Comparison of ENCODE assay signal across 19 cellular contexts in the genomic region with DNA sequence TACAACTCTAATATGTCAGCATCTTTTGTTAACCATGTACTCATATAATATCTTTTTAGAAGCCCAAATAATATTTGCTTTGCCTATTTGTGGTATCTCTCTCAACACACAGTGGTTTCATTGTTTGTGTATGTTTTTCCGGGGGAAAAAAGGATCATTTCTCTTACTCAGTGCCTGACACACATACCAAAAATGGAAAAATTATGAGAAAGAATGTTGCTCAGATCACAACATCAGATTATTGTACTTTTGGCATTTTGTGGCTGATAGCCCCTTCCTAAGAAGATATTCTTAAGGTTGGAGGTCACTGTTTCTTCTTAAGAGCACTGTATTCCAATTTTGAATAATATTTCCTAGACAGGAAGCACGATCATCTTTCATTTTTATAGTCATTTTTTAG.
DNase-seq lines count a peak whose midpoint lies in the region; ATAC-seq, FAIRE-seq and TF ChIP-seq lines count a peak whose summit lies in the region.
"Had no signal": no experiment of that assay in that cellular context is flagged by ENCODE, and none has a peak within 500 bp of the region (broad histone marks: within the 10 kb centered on the region; RNA-seq: fewer than 3 reads in every experiment).

No MANE protein-coding gene starts in this region.

- H3K27ac ChIP-seq in PC-9 (peak overlapping the region; percentile 92), endothelial cell of umbilical vein (ENCODE audit: insufficient read depth, low read depth, low read length) (peak overlapping the region; percentile 69), psoas muscle (peak overlapping the region; percentile 83)
- H3K27ac ChIP-seq: HL-60, neutrophil had no signal

- ATAC-seq in psoas muscle = no peak
- ATAC-seq in WTC11 = no peak
- no peak for ATAC-seq in HG03196 (IDR thresholded peaks at IDR 0.05; ENCODE audit: unreplicated experiment)
- ATAC-seq: activated CD4-positive, CD25-positive, alpha-beta regulatory T cell treated with anti-CD3 and anti-CD28 coated beads, Interleukin-2, amount 50 U/mL, for 24 hours; left colon; stimulated activated naive B cell treated with anti-CD40 and anti-IgM and Interleukin-4, amounts not matched to agents 10 μg/mL and 1 μg/mL and 100 μg/mL, for 72 hours had no signal

- peak overlapping the region; percentile 64 for H3K4me2 ChIP-seq in PC-9
- H3K4me2 ChIP-seq in endothelial cell of umbilical vein (ENCODE audit: insufficient read depth, low read length) = peak overlapping the region; percentile 44

- peak overlapping the region; percentile 18; the same call in 1 of the 2 replicates for H3K4me3 ChIP-seq in PC-9
- peak overlapping the region in 1 of 3 experiments; percentile 1 for H3K4me3 ChIP-seq in endothelial cell of umbilical vein (replicated peaks in 1 of 3; ENCODE audit: insufficient read depth in 1 of 3, low read depth in 1 of 3, low read length in 3 of 3)
- no peak overlapping the region for H3K4me3 ChIP-seq in psoas muscle

- peaks cover 56% of the 10 kb centered on the region for H3F3A ChIP-seq in PC-9 (ENCODE audit: insufficient read depth, low read depth)

- WGBS in psoas muscle, 3 donors = 54 to 75% (median 63%) methylated on average over 2 of the region's 2 CpGs

- TF ChIP-seq CTCF in PC-9 (conservative IDR thresholded peaks at IDR 0.05) = no peak
- no peak for TF ChIP-seq CTCF in endothelial cell of umbilical vein (IDR thresholded peaks at IDR 0.05; ENCODE audit: extremely low read depth in 1 of 2, insufficient read depth in 1 of 2, low read depth in 1 of 2, low read length in 2 of 2)
- TF ChIP-seq CTCF in psoas muscle (IDR thresholded peaks at IDR 0.05) = no peak
- no peak for TF ChIP-seq CTCF in WTC11 (IDR thresholded peaks at IDR 0.05)

- TF ChIP-seq POLR2A in endothelial cell of umbilical vein (IDR thresholded peaks at IDR 0.05; ENCODE audit: low read depth, low read length) = peak; percentile 66

- no peaks in the 10 kb centered on the region for H3K36me3 Mint-ChIP-seq in WTC11

- H3K27me3 Mint-ChIP-seq in WTC11 (ENCODE audit: low read depth) = no peaks in the 10 kb centered on the region
- H3K27me3 Mint-ChIP-seq: stimulated activated naive B cell treated with anti-CD40 and anti-IgM and Interleukin-4, amounts not matched to agents 10 μg/mL and 1 μg/mL and 100 μg/mL, for 72 hours had no signal

- H4K20me1 ChIP-seq in PC-9 (ENCODE audit: insufficient read depth) (no peaks in the 10 kb centered on the region), endothelial cell of umbilical vein (replicated peaks; ENCODE audit: control insufficient read depth, extremely low read depth, insufficient read depth, low read length) (no peaks in the 10 kb centered on the region)

- no peaks in the 10 kb centered on the region for H3K9me1 ChIP-seq in endothelial cell of umbilical vein (replicated peaks; ENCODE audit: control insufficient read depth, extremely low read depth, insufficient read depth, low read length)

- peaks cover 13% of the 10 kb centered on the region for H3K9me3 Mint-ChIP-seq in WTC11
- H3K9me3 Mint-ChIP-seq: CD8-positive, alpha-beta memory T cell had no signal

- H2AFZ ChIP-seq in PC-9 = 0 out of 2 replicates have a peak overlapping the region, but pooled peaks have one; percentile 62
- no peak overlapping the region for H2AFZ ChIP-seq in endothelial cell of umbilical vein (ENCODE audit: low read depth, low read length)

- no peaks in the 10 kb centered on the region for H3K9me2 ChIP-seq in PC-9 (ENCODE audit: insufficient read depth)

- no peaks in the 10 kb centered on the region; the same call in 1 of the 2 replicates for H3K36me3 ChIP-seq in PC-9 (ENCODE audit: low read depth)
- H3K36me3 ChIP-seq in endothelial cell of umbilical vein (ENCODE audit: control insufficient read depth in 2 of 2, extremely low read depth in 1 of 2, insufficient read depth in 2 of 2, low read length in 2 of 2) = peaks cover 0 to 3% of the 10 kb centered on the region in 2 experiments
- H3K36me3 ChIP-seq in psoas muscle (ENCODE audit: insufficient read depth in 1 of 2, low read depth in 1 of 2) = peaks cover 0 to 10% of the 10 kb centered on the region in 2 donors
- H3K36me3 ChIP-seq: neutrophil had no signal

- CTCF ChIA-PET in PC-9 (lab: Charles Lee) (no interaction called here), endothelial cell of umbilical vein (lab: Charles Lee) (interaction anchor here (1.5 kb wide), 1 partner anchor 9 kb away, joined by 5 read pairs; no protein-coding TSS in a partner anchor), WTC11 (lab: Charles Lee) (no interaction called here)

- POLR2A ChIA-PET in PC-9 (lab: Charles Lee; ENCODE audit: unreplicated experiment) (no interaction called here), endothelial cell of umbilical vein (lab: Charles Lee) (no interaction called here), WTC11 (lab: Charles Lee) (no interaction called here)

- BruUV-seq in PC-9 (replicated peaks; lab: Mats Ljungman, UMichigan) (no TSS peak), endothelial cell of umbilical vein (replicated peaks; lab: Mats Ljungman, UMichigan) (no TSS peak)

- H3K9ac ChIP-seq in endothelial cell of umbilical vein (replicated peaks; ENCODE audit: extremely low read depth, insufficient read depth, low read length) = peak overlapping the region; percentile 66

- H3K79me2 ChIP-seq in PC-9 (ENCODE audit: low read depth) = peaks cover 35% of the 10 kb centered on the region; the same call in 1 of the 2 replicates
- peaks cover 67% of the 10 kb centered on the region for H3K79me2 ChIP-seq in endothelial cell of umbilical vein (ENCODE audit: control insufficient read depth, insufficient read depth, low read length)

- DNase-seq in EL = peak; percentile 88
- DNase-seq in PC-9 = peak in 1 of 2 experiments; percentile 85
- peak; percentile 94 for DNase-seq in endothelial cell of umbilical vein (ENCODE audit: low read depth, low spot score)
- no peak for DNase-seq in psoas muscle
- no peak for DNase-seq in WTC11 (ENCODE audit: low spot score)
- DNase-seq in T-helper 9 cell = no peak
- no peak for DNase-seq in mucosa of gallbladder (ENCODE audit: low spot score)
- DNase-seq: activated T-cell treated with anti-CD3 and anti-CD28 coated beads, Interleukin-2, amount 50 U/mL, for 48 hours; caudate nucleus; CD8-positive, alpha-beta memory T cell; left colon; NCI-H1048; NCI-H524; stimulated activated CD4-positive, alpha-beta T cell treated with anti-CD3 and anti-CD28 coated beads, Interleukin-2, amount 100 ng/mL, for 24 hours; stimulated activated naive B cell treated with anti-CD40 and anti-IgM and Interleukin-4, amounts not matched to agents 10 μg/mL and 1 μg/mL and 100 μg/mL, for 72 hours had no signal

- peaks cover 12% of the 10 kb centered on the region; the same call in 1 of the 2 replicates for H3K9me3 ChIP-seq in PC-9 (ENCODE audit: insufficient read depth, low read depth)
- H3K9me3 ChIP-seq in endothelial cell of umbilical vein (replicated peaks; ENCODE audit: control insufficient read depth, insufficient read depth, low read length) = no peaks in the 10 kb centered on the region
- no peaks in the 10 kb centered on the region for H3K9me3 ChIP-seq in psoas muscle
- H3K9me3 ChIP-seq: neutrophil had no signal

- dilution Hi-C loops in endothelial cell of umbilical vein (cut with MboI; ENCODE audit: extremely low pct_ligation_motif_present, low sequenced_read_pairs) = no loop called here

- H3K4me3 Mint-ChIP-seq in WTC11 = no peak overlapping the region
- H3K4me3 Mint-ChIP-seq: CD8-positive, alpha-beta memory T cell; stimulated activated naive B cell treated with anti-CD40 and anti-IgM and Interleukin-4, amounts not matched to agents 10 μg/mL and 1 μg/mL and 100 μg/mL, for 72 hours had no signal

- no peaks in the 10 kb centered on the region for H3K27me3 ChIP-seq in PC-9 (ENCODE audit: insufficient read depth, low read depth)
- no peaks in the 10 kb centered on the region for H3K27me3 ChIP-seq in endothelial cell of umbilical vein (ENCODE audit: control insufficient read depth in 2 of 2, insufficient read depth in 2 of 2, low read length in 2 of 2)
- H3K27me3 ChIP-seq in psoas muscle (ENCODE audit: insufficient read depth in 3 of 3, low read length in 2 of 3) = no peaks in the 10 kb centered on the region
- H3K27me3 ChIP-seq: neutrophil had no signal

- no peak overlapping the region for H3K27ac Mint-ChIP-seq in WTC11
- H3K27ac Mint-ChIP-seq: CD8-positive, alpha-beta memory T cell; stimulated activated naive B cell treated with anti-CD40 and anti-IgM and Interleukin-4, amounts not matched to agents 10 μg/mL and 1 μg/mL and 100 μg/mL, for 72 hours had no signal

- H3K4me1 Mint-ChIP-seq in WTC11 = peaks cover 29% of the 10 kb centered on the region

- peaks cover 68% of the 10 kb centered on the region for H3K4me1 ChIP-seq in PC-9 (replicated peaks; ENCODE audit: insufficient read depth)
- H3K4me1 ChIP-seq in endothelial cell of umbilical vein (ENCODE audit: control insufficient read depth, extremely low read depth, insufficient read depth, low read length) = peaks cover 75% of the 10 kb centered on the region
- peaks cover 67% of the 10 kb centered on the region for H3K4me1 ChIP-seq in psoas muscle

- intact Hi-C loops in PC-9 (cut with micrococcal nuclease; ENCODE audit: unreplicated experiment) = loop anchor here (1.0 to 5.0 kb wide), 2 partner anchors 60 to 542 kb away; no protein-coding TSS in a partner anchor
- intact Hi-C loops in endothelial cell of umbilical vein (cut with micrococcal nuclease) = loop anchor here (1.0 to 2.0 kb wide), 5 partner anchors 13 to 132 kb away; partner anchors contain the start of gene PDLIM5
- intact Hi-C loops in psoas muscle (cut with DNase I) = no loop called here

- FAIRE-seq in endothelial cell of umbilical vein (lab: Jason Lieb, UNC) = peak; percentile 74

TF ChIP-seq in endothelial cell of umbilical vein, 7 proteins besides CTCF, POLR2A, EP300 and RAD21 (continues in another document):
- peak; percentile 63 for TF ChIP-seq POLR2AphosphoS5 (IDR thresholded peaks at IDR 0.05; ENCODE audit: insufficient read depth, low read depth, low read length)
- TF ChIP-seq JUN (IDR thresholded peaks at IDR 0.05; ENCODE audit: borderline replicate concordance, insufficient read depth, insufficient read length, low read depth) = peak; percentile 63
- no peak for TF ChIP-seq EZH2 (IDR thresholded peaks at IDR 0.05; ENCODE audit: borderline replicate concordance, low read depth, low read length, severe bottlenecking)
- no peak for TF ChIP-seq MYC (IDR thresholded peaks at IDR 0.05; ENCODE audit: low read depth, low read length)
- peak; percentile 96 for TF ChIP-seq GATA2 (IDR thresholded peaks at IDR 0.05; ENCODE audit: insufficient read depth, insufficient read length, low read depth, low read length)

TF ChIP-seq in WTC11, 78 proteins besides CTCF, POLR2A, EP300 and RAD21 (continues in another document):
- TF ChIP-seq GABPB1 (CRISPR knock-in tag; IDR thresholded peaks at IDR 0.05) (no peak), ZNF219 (CRISPR knock-in tag; IDR thresholded peaks at IDR 0.05; ENCODE audit: borderline replicate concordance) (no peak), ZNF138 (CRISPR knock-in tag; conservative IDR thresholded peaks at IDR 0.05) (no peak), ELF4 (CRISPR knock-in tag; IDR thresholded peaks at IDR 0.05; ENCODE audit: low read depth) (no peak), ZBTB21 (CRISPR knock-in tag; IDR thresholded peaks at IDR 0.05; ENCODE audit: borderline replicate concordance) (no peak), ZNF317 (CRISPR knock-in tag; IDR thresholded peaks at IDR 0.05; ENCODE audit: borderline replicate concordance, low read depth) (no peak), KAT7 (CRISPR knock-in tag; IDR thresholded peaks at IDR 0.05; ENCODE audit: borderline replicate concordance) (no peak)

Comparison
In these comparisons a context has a peak if more than half of its experiments do, and no peak if none do; other contexts are left out.
1. DNase-seq: peak in EL (single experiment) and endothelial cell of umbilical vein (single experiment); none in psoas muscle (0 of 2), WTC11 (single experiment), T-helper 9 cell (single experiment) and mucosa of gallbladder (single experiment).
2. intact Hi-C loops: an anchor here in PC-9 (1.0 to 5.0 kb wide) and endothelial cell of umbilical vein (1.0 to 2.0 kb wide); none called in psoas muscle.
3. Peak in every context shown above with its lines, with median percentiles within 50 percentile points of each other: H3K27ac ChIP-seq.